Comparison of ENCODE assay signal across 1 cellular context in genomic region chr15:52815899-52816298, GRCh38.
A peak's percentile ranks its signal among the peaks of the same experiment; 100 is the strongest.
TF ChIP-seq lines count a peak whose summit lies in the region.
"Not testable (repeated sequence)": the region's sequence is repeated elsewhere in the genome, so short reads cannot be mapped to it uniquely, and the experiment has no call there.

No MANE protein-coding gene starts in this region.

- not testable (repeated sequence) for H3K36me3 ChIP-seq in HEK293 (ENCODE audit: control insufficient read depth in 2 of 2, insufficient read depth in 1 of 2, low read length in 2 of 2)

- H3K4me1 ChIP-seq in HEK293 (ENCODE audit: control insufficient read depth, insufficient read depth, low read length), result not testable (repeated sequence)

- TF ChIP-seq CTCF in HEK293 (tag by site-specific recombination; IDR thresholded peaks at IDR 0.05), result not testable (repeated sequence)

- POLR2A ChIA-PET in HEK293 (lab: Yijun Ruan, JAX), result not testable (repeated sequence)

- CTCF ChIA-PET in HEK293 (lab: Yijun Ruan, JAX), result not testable (repeated sequence)

- H3K4me3 ChIP-seq in HEK293 (ENCODE audit: low read depth, low read length), result not testable (repeated sequence)

- H3K27ac ChIP-seq in HEK293 (ENCODE audit: extremely low read depth, low read depth, low read length), result not testable (repeated sequence)

- not testable (repeated sequence) for H3K9me3 ChIP-seq in HEK293 (ENCODE audit: control insufficient read depth, insufficient read depth, low read depth, low read length)

TF ChIP-seq in HEK293, 187 proteins besides CTCF, POLR2A, EP300 and RAD21:
- TF ChIP-seq ZNF146 (tag by site-specific recombination; IDR thresholded peaks at IDR 0.05), result peak; percentile 76
- TF ChIP-seq, protein P1, sequence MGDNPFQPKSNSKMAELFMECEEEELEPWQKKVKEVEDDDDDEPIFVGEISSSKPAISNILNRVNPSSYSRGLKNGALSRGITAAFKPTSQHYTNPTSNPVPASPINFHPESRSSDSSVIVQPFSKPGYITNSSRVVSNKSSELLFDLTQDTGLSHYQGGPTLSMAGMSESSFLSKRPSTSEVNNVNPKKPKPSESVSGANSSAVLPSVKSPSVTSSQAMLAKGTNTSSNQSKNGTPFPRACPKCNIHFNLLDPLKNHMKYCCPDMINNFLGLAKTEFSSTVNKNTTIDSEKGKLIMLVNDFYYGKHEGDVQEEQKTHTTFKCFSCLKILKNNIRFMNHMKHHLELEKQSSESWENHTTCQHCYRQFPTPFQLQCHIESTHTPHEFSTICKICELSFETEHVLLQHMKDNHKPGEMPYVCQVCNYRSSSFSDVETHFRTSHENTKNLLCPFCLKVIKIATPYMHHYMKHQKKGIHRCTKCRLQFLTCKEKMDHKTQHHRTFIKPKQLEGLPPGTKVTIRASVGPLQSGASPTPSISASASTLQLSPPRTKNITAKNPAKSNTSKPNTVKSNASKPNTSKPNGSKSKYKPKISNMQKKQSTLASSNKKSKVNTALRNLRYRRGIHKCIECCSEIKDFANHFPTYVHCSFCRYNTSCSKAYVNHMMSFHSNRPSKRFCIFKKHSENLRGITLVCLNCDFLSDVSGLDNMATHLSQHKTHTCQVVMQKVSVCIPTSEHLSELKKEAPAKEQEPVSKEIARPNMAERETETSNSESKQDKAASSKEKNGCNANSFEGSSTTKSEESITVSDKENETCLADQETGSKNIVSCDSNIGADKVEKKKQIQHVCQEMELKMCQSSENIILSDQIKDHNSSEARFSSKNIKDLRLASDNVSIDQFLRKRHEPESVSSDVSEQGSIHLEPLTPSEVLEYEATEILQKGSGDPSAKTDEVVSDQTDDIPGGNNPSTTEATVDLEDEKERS (tag by site-specific recombination; IDR thresholded peaks at IDR 0.05), result peak; percentile 55; the same call in 1 of the 2 replicates
